ENCODE assay signal across 23 cellular contexts in the genomic region with DNA sequence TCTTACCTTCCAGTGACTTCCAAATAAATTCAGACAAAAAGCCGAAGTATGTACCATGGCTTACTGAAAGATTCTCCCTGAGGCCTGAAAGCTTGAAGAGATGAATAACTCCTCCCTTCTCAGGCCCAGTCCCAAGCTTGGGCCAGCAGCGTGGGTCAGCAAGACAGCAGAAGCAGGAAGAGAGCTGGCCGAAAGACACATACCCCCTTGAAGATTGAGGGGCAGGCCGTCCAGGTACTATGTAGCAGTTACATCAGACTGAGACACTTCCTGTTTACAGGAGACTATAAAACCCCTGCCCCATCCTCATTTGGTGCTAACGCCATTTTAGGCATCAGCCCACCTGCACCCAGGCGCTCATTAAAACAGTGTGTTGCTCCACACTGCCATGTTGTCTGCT. TPM values are rescaled to one million over a fixed set of nuclear protein-coding genes. Genes with fewer than 3 reads are reported as not detected.
DNase-seq lines count a peak whose midpoint lies in the region; ATAC-seq and TF ChIP-seq lines count a peak whose summit lies in the region.
"Had no signal": no experiment of that assay in that cellular context is flagged by ENCODE, and none has a peak within 500 bp of the region (broad histone marks: within the 10 kb centered on the region; RNA-seq: fewer than 3 reads in every experiment).

No MANE protein-coding gene starts in this region.

- H3K27ac Mint-ChIP-seq in CD4-positive, CD25-positive, alpha-beta regulatory T cell = peak overlapping the region; percentile 81 to 88 (median 84)
- H3K27ac Mint-ChIP-seq in T-helper 1 cell treated with Interleukin-12 subunit alpha and Interleukin-12 subunit beta and Interleukin-4 antibody, amounts not matched to agents 30 μg/mL and 1 μg/mL, for 36 hours = peak overlapping the region; percentile 81
- H3K27ac Mint-ChIP-seq in endothelial cell (ENCODE audit: unreplicated experiment) = no peak overlapping the region
- H3K27ac Mint-ChIP-seq: brain had no signal

- H3K4me1 Mint-ChIP-seq in CD4-positive, CD25-positive, alpha-beta regulatory T cell = peaks cover 32 to 62% (median 40%) of the 10 kb centered on the region in 4 donors
- peaks cover 34% of the 10 kb centered on the region for H3K4me1 Mint-ChIP-seq in T-helper 1 cell treated with Interleukin-12 subunit alpha and Interleukin-12 subunit beta and Interleukin-4 antibody, amounts not matched to agents 30 μg/mL and 1 μg/mL, for 36 hours (ENCODE audit: low read depth)
- peaks cover 8% of the 10 kb centered on the region for H3K4me1 Mint-ChIP-seq in endothelial cell (ENCODE audit: unreplicated experiment)
- H3K4me1 Mint-ChIP-seq: brain had no signal

- peaks cover 39 to 88% (median 68%) of the 10 kb centered on the region in 11 experiments for H3K36me3 ChIP-seq in BLaER1 treated with 17β-estradiol and CSF1 and Interleukin-3, amounts not matched to agents 10 nM and 100 nM
- H3K36me3 ChIP-seq in CD4-positive, CD25-positive, alpha-beta regulatory T cell (ENCODE audit: control insufficient read depth, insufficient read depth, low read length) = peaks cover 18% of the 10 kb centered on the region
- peaks cover 10% of the 10 kb centered on the region for H3K36me3 ChIP-seq in effector memory CD4-positive, alpha-beta T cell (ENCODE audit: control insufficient read depth, insufficient read depth, low read length)

- peaks cover 0 to 31% (median 22%) of the 10 kb centered on the region in 11 experiments; a peak in 14 of 22 replicates for H4K20me1 ChIP-seq in BLaER1 treated with 17β-estradiol and CSF1 and Interleukin-3, amounts not matched to agents 10 nM and 100 nM

- H3K27me3 Mint-ChIP-seq in CD4-positive, CD25-positive, alpha-beta regulatory T cell = no peaks in the 10 kb centered on the region
- no peaks in the 10 kb centered on the region for H3K27me3 Mint-ChIP-seq in T-helper 1 cell treated with Interleukin-12 subunit alpha and Interleukin-12 subunit beta and Interleukin-4 antibody, amounts not matched to agents 30 μg/mL and 1 μg/mL, for 36 hours (ENCODE audit: low read depth)
- H3K27me3 Mint-ChIP-seq in endothelial cell (ENCODE audit: unreplicated experiment) = no peaks in the 10 kb centered on the region
- H3K27me3 Mint-ChIP-seq: brain; effector memory CD8-positive, alpha-beta T cell had no signal

- peak overlapping the region in 3 of 4 donors; percentile 30 to 40 (median 36) for H3K4me3 Mint-ChIP-seq in CD4-positive, CD25-positive, alpha-beta regulatory T cell
- peak overlapping the region; percentile 38 for H3K4me3 Mint-ChIP-seq in T-helper 1 cell treated with Interleukin-12 subunit alpha and Interleukin-12 subunit beta and Interleukin-4 antibody, amounts not matched to agents 30 μg/mL and 1 μg/mL, for 36 hours
- H3K4me3 Mint-ChIP-seq in endothelial cell (ENCODE audit: unreplicated experiment) = no peak overlapping the region
- H3K4me3 Mint-ChIP-seq: brain had no signal

- H3K4me2 ChIP-seq in BLaER1 treated with 17β-estradiol and CSF1 and Interleukin-3, amounts not matched to agents 10 nM and 100 nM = peak overlapping the region in 9 of 11 experiments; percentile 13 to 68 (median 43); a peak in 15 of 22 replicates
- H3K4me2 ChIP-seq: KMS-11 had no signal

- no peak for TF ChIP-seq CTCF in endothelial cell (IDR thresholded peaks at IDR 0.05; ENCODE audit: unreplicated experiment)

- ATAC-seq in CD4-positive, CD25-positive, alpha-beta regulatory T cell (ENCODE audit: low read depth in 2 of 2) = no peak
- ATAC-seq in GM18867 (IDR thresholded peaks at IDR 0.05; ENCODE audit: unreplicated experiment) = no peak
- ATAC-seq: Right ventricle myocardium inferior had no signal

- H3K27ac ChIP-seq in BLaER1 treated with 17β-estradiol and CSF1 and Interleukin-3, amounts not matched to agents 10 nM and 100 nM = no peak overlapping the region
- H3K27ac ChIP-seq in CD4-positive, CD25-positive, alpha-beta regulatory T cell (ENCODE audit: insufficient read depth, low read length, poor library complexity, severe bottlenecking) = peak overlapping the region; percentile 39
- H3K27ac ChIP-seq in effector memory CD4-positive, alpha-beta T cell (ENCODE audit: insufficient read depth, low read length, poor library complexity, severe bottlenecking) = peak overlapping the region; percentile 23
- H3K27ac ChIP-seq: KMS-11 had no signal

- H3K27me3 ChIP-seq in BLaER1 treated with 17β-estradiol and CSF1 and Interleukin-3, amounts not matched to agents 10 nM and 100 nM = no peaks in the 10 kb centered on the region
- H3K27me3 ChIP-seq in CD4-positive, CD25-positive, alpha-beta regulatory T cell (ENCODE audit: control insufficient read depth, insufficient read depth, low read length) = no peaks in the 10 kb centered on the region
- no peaks in the 10 kb centered on the region for H3K27me3 ChIP-seq in effector memory CD4-positive, alpha-beta T cell (replicated peaks; ENCODE audit: control insufficient read depth, insufficient read depth, low read length, poor library complexity, severe bottlenecking)

- H3K9ac ChIP-seq in BLaER1 treated with 17β-estradiol and CSF1 and Interleukin-3, amounts not matched to agents 10 nM and 100 nM = no peak overlapping the region
- H3K9ac ChIP-seq: KMS-11 had no signal

- H3K4me1 ChIP-seq in BLaER1 treated with 17β-estradiol and CSF1 and Interleukin-3, amounts not matched to agents 10 nM and 100 nM = peaks cover 16 to 43% (median 30%) of the 10 kb centered on the region in 10 experiments
- peaks cover 17% of the 10 kb centered on the region for H3K4me1 ChIP-seq in CD4-positive, CD25-positive, alpha-beta regulatory T cell (ENCODE audit: control insufficient read depth, insufficient read depth, low read length, poor library complexity, severe bottlenecking)
- H3K4me1 ChIP-seq in effector memory CD4-positive, alpha-beta T cell (ENCODE audit: control insufficient read depth, insufficient read depth, low read length, poor library complexity, severe bottlenecking) = peaks cover 13% of the 10 kb centered on the region

- H3K4me3 ChIP-seq in BLaER1 treated with 17β-estradiol and CSF1 and Interleukin-3, amounts not matched to agents 10 nM and 100 nM = no peak overlapping the region
- no peak overlapping the region for H3K4me3 ChIP-seq in CD4-positive, CD25-positive, alpha-beta regulatory T cell (ENCODE audit: low read depth, low read length)
- H3K4me3 ChIP-seq in effector memory CD4-positive, alpha-beta T cell (ENCODE audit: insufficient read depth, low read depth, low read length, poor library complexity, severe bottlenecking) = no peak overlapping the region

- H3K9me3 Mint-ChIP-seq in CD4-positive, CD25-positive, alpha-beta regulatory T cell = no peaks in the 10 kb centered on the region
- H3K9me3 Mint-ChIP-seq in T-helper 1 cell treated with Interleukin-12 subunit alpha and Interleukin-12 subunit beta and Interleukin-4 antibody, amounts not matched to agents 30 μg/mL and 1 μg/mL, for 36 hours = no peaks in the 10 kb centered on the region
- no peaks in the 10 kb centered on the region for H3K9me3 Mint-ChIP-seq in endothelial cell (ENCODE audit: unreplicated experiment)
- H3K9me3 Mint-ChIP-seq: effector memory CD8-positive, alpha-beta T cell had no signal

- peak in 1 of 3 donors; percentile 13 for DNase-seq in CD4-positive, CD25-positive, alpha-beta regulatory T cell
- DNase-seq in effector memory CD4-positive, alpha-beta T cell = peak in 1 of 3 donors; percentile 3
- DNase-seq in epidermal melanocyte (ENCODE audit: insufficient read length, low spot score) (no peak), endothelial cell (ENCODE audit: low spot score) (no peak), Ammon's horn (ENCODE audit: low spot score) (no peak)
- DNase-seq: activated CD4-positive, alpha-beta T cell treated with anti-CD3 and anti-CD28 coated beads for 48 hours; Calu3; effector memory CD8-positive, alpha-beta T cell; EL; kidney glomerular epithelial cell; NCI-H1694 treated with DMSO at 0.1 percent for 48 hours; NCI-H2227 treated with DMSO at 0.1 percent for 48 hours; NCI-H774; nucleus accumbens; small intestine; stimulated activated CD4-positive, alpha-beta T cell treated with anti-CD3 and anti-CD28 coated beads, Interleukin-4, amount 100 ng/mL, for 1 hour; trophoblast cell had no signal

- H3K9me3 ChIP-seq in BLaER1 treated with 17β-estradiol and CSF1 and Interleukin-3, amounts not matched to agents 10 nM and 100 nM (replicated peaks in 1 of 11) = no peaks in the 10 kb centered on the region
- no peaks in the 10 kb centered on the region for H3K9me3 ChIP-seq in CD4-positive, CD25-positive, alpha-beta regulatory T cell (ENCODE audit: control insufficient read depth in 2 of 2, low read length in 2 of 2)
- no peaks in the 10 kb centered on the region for H3K9me3 ChIP-seq in effector memory CD4-positive, alpha-beta T cell (ENCODE audit: control insufficient read depth, low read length)

- peaks cover 33% of the 10 kb centered on the region for H3K36me3 Mint-ChIP-seq in CD4-positive, CD25-positive, alpha-beta regulatory T cell
- peaks cover 27% of the 10 kb centered on the region for H3K36me3 Mint-ChIP-seq in T-helper 1 cell treated with Interleukin-12 subunit alpha and Interleukin-12 subunit beta and Interleukin-4 antibody, amounts not matched to agents 30 μg/mL and 1 μg/mL, for 36 hours (ENCODE audit: low read depth)
- peaks cover 7% of the 10 kb centered on the region for H3K36me3 Mint-ChIP-seq in endothelial cell (ENCODE audit: low read depth, unreplicated experiment)

RNA-seq across cellular contexts. Expression of a gene that starts 15.0 kb away (rescaled TPM):
- 67.6 TPM for total RNA-seq in CD4-positive, CD25-positive, alpha-beta regulatory T cell
- polyA plus RNA-seq in CD4-positive, CD25-positive, alpha-beta regulatory T cell = 100 to 1,000 TPM; 264 to 488 (median 327) TPM
- 96.5 TPM for total RNA-seq in endothelial cell (ENCODE audit: unreplicated experiment)

Comparison
In these comparisons a context has a peak if more than half of its experiments do, and no peak if none do; other contexts are left out.
1. H3K27ac ChIP-seq: peak in CD4-positive, CD25-positive, alpha-beta regulatory T cell (single experiment) and effector memory CD4-positive, alpha-beta T cell (single experiment); none in BLaER1 treated with 17β-estradiol and CSF1 and Interleukin-3, amounts not matched to agents 10 nM and 100 nM (0 of 11).